In genomic region chr9:7783635-7784063, GRCh38 we compare ENCODE assay signal across 24 cellular contexts.
"Had no signal": no experiment of that assay in that cellular context is flagged by ENCODE, and none has a peak within 500 bp of the region (broad histone marks: within the 10 kb centered on the region; RNA-seq: fewer than 3 reads in every experiment).

No MANE protein-coding gene starts in this region.

- H3K9me3 Mint-ChIP-seq: activated B cell treated with CpG ODN at 0.5 μM for 24 hours; activated naive CD4-positive, alpha-beta T cell treated with anti-CD3 and anti-CD28 coated beads for 36 hours; activated T-cell treated with anti-CD3 and anti-CD28 coated beads, Interleukin-2, amount 50 U/mL, for 4 hours had no signal

- H3K4me3 Mint-ChIP-seq: activated B cell treated with CpG ODN at 0.5 μM for 24 hours; activated CD4-positive, alpha-beta T cell treated with anti-CD3 and anti-CD28 coated beads, Interleukin-2, amount 10 ng/mL, durations not matched to agents 24 days and 14 days; activated naive CD4-positive, alpha-beta T cell treated with anti-CD3 and anti-CD28 coated beads for 36 hours; activated naive CD8-positive, alpha-beta T cell; activated T-cell treated with anti-CD3 and anti-CD28 coated beads, Interleukin-2, amount 50 U/mL, for 4 hours had no signal

- H3K4me1 Mint-ChIP-seq: activated B cell treated with CpG ODN at 0.5 μM for 24 hours had no signal

- ATAC-seq: activated T-cell treated with anti-CD3 and anti-CD28 coated beads, Interleukin-2, amount 50 U/mL, for 4 hours; K562; PC-3 had no signal

- H3K27ac Mint-ChIP-seq: activated B cell treated with CpG ODN at 0.5 μM for 24 hours; activated CD4-positive, alpha-beta T cell treated with anti-CD3 and anti-CD28 coated beads, Interleukin-2, amount 10 ng/mL, durations not matched to agents 24 days and 14 days; activated naive CD4-positive, alpha-beta T cell treated with anti-CD3 and anti-CD28 coated beads for 36 hours; activated naive CD8-positive, alpha-beta T cell had no signal

- H3K36me3 ChIP-seq: brain microvascular endothelial cell had no signal

- H3K27ac ChIP-seq: brain microvascular endothelial cell had no signal

- H3K4me3 ChIP-seq: K562 had no signal

- H3K27me3 Mint-ChIP-seq: activated B cell treated with CpG ODN at 0.5 μM for 24 hours; activated CD4-positive, alpha-beta T cell treated with anti-CD3 and anti-CD28 coated beads, Interleukin-2, amount 10 ng/mL, durations not matched to agents 24 days and 14 days; activated naive CD8-positive, alpha-beta T cell had no signal

- H3K27me3 ChIP-seq: brain microvascular endothelial cell had no signal

- DNase-seq: activated B cell treated with CpG ODN at 0.5 μM for 24 hours; activated CD4-positive, alpha-beta T cell treated with anti-CD3 and anti-CD28 coated beads for 1 hour; activated CD4-positive, alpha-beta T cell treated with anti-CD3 and anti-CD28 coated beads, Interleukin-2, amount 10 ng/mL, durations not matched to agents 24 days and 14 days; activated CD4-positive, alpha-beta T cell treated with anti-CD3 and anti-CD28 coated beads, Interleukin-2, amount 50 U/mL, for 48 hours; activated CD8-positive, alpha-beta memory T cell treated with anti-CD3 and anti-CD28 coated beads for 24 hours; activated gamma-delta T cell; activated naive CD4-positive, alpha-beta T cell treated with anti-CD3 and anti-CD28 coated beads for 36 hours; activated T-cell treated with anti-CD3 and anti-CD28 coated beads, Interleukin-2, amount 50 U/mL, for 4 hours; amygdala; brain microvascular endothelial cell; NCI-H1048; NCI-H146; NCI-H187 treated with DMSO at 0.1 percent for 48 hours; NCI-H2081 treated with DMSO at 0.1 percent for 48 hours; NCI-H2171 treated with DMSO at 0.1 percent for 48 hours; NCI-H226; NCI-H510A; NCI-H526 treated with DMSO at 0.1 percent for 48 hours; NCI-H82; PC-3; SIG-M5; T1000 had no signal
